Comparison of ENCODE assay signal across 14 cellular contexts in genomic region chr19:45854167-45854778, GRCh38. TPM values are rescaled to one million over a fixed set of nuclear protein-coding genes. Genes with fewer than 3 reads are reported as not detected.
DNase-seq lines count a peak whose midpoint lies in the region; ATAC-seq, FAIRE-seq and TF ChIP-seq lines count a peak whose summit lies in the region.
"Had no signal": no experiment of that assay in that cellular context is flagged by ENCODE, and none has a peak within 500 bp of the region (broad histone marks: within the 10 kb centered on the region; RNA-seq: fewer than 3 reads in every experiment).

No MANE protein-coding gene starts in this region.

- no peak overlapping the region for H3K4ac ChIP-seq in H1 (replicated peaks; ENCODE audit: insufficient read length, low read depth, low read length)

- H3K23me2 ChIP-seq in H1 (ENCODE audit: low read depth, low read length): no peaks in the 10 kb centered on the region

- no peaks in the 10 kb centered on the region for H3K27me3 ChIP-seq in H1 (replicated peaks in 1 of 4; ENCODE audit: control insufficient read depth in 3 of 4, extremely low read depth in 1 of 4, insufficient read depth in 3 of 4, low read length in 3 of 4)
- H3K27me3 ChIP-seq: SJSA1 had no signal

- POLR2A ChIA-PET in H1 (lab: Charles Lee; ENCODE audit: partially characterized antibody): interaction anchor here (0.7 to 3.8 kb wide), 6 partner anchors 9 to 168 kb away, joined by 3 to 19 read pairs (median 6); partner anchors contain the start of genes FOXA3, PGLYRP1 and SYMPK

- no peak for FAIRE-seq in H1 (lab: Jason Lieb, UNC)
- FAIRE-seq: GM12892 had no signal

- H3K79me2 ChIP-seq in H1 (ENCODE audit: control insufficient read depth in 1 of 2, insufficient read depth in 2 of 2, low read length in 2 of 2): peaks cover 0 to 32% of the 10 kb centered on the region in 2 experiments; a peak in 2 of 4 replicates

- 93% methylated on average over 15 of the region's 16 CpGs; no CpG with 5 or more reads in 1 of the 2 experiments for WGBS in H1 (ENCODE audit: extremely low coverage in 1 of 2, insufficient coverage in 1 of 2, insufficient read length in 1 of 2, insufficient replicate concordance in 2 of 2, low coverage in 1 of 2, low lambda C conversion rate in 2 of 2, missing lambda C conversion rate in 1 of 2), 2 experiments

- H2BK12ac ChIP-seq in H1 (ENCODE audit: low read depth, low read length): no peak overlapping the region

- no peak for TF ChIP-seq POLR2A in H1 (IDR thresholded peaks at IDR 0.05; ENCODE audit: control extremely low read depth in 1 of 2, low read depth in 2 of 2, low read length in 2 of 2)

- no peak overlapping the region for H2BK5ac ChIP-seq in H1 (ENCODE audit: low read depth, low read length)

- 0 out of 2 replicates have a peak, but pooled peaks cover 4% of the 10 kb centered on the region for H3K79me1 ChIP-seq in H1 (ENCODE audit: low read depth, low read length)

- peaks cover 30 to 58% of the 10 kb centered on the region in 2 donors for H3K36me3 Mint-ChIP-seq in stimulated activated naive B cell treated with anti-CD40 and anti-IgM and Interleukin-4, amounts not matched to agents 10 μg/mL and 1 μg/mL and 100 μg/mL, for 72 hours
- peaks cover 49% of the 10 kb centered on the region for H3K36me3 Mint-ChIP-seq in activated naive CD8-positive, alpha-beta T cell treated with anti-CD3 and anti-CD28 coated beads, Interleukin-2, amount 50 U/mL, for 24 hours (ENCODE audit: low read depth)

- no peak overlapping the region for H3K18ac ChIP-seq in H1 (ENCODE audit: extremely low read depth, low read length)

- H4K20me1 ChIP-seq in H1 (replicated peaks in 1 of 2; ENCODE audit: control insufficient read depth in 1 of 2, insufficient read depth in 2 of 2, low read length in 2 of 2): peaks cover 6 to 15% of the 10 kb centered on the region in 2 experiments

- no peak overlapping the region for H2AFZ ChIP-seq in H1 (ENCODE audit: low read length)

- no peak for ATAC-seq in stimulated activated naive B cell treated with anti-CD40 and anti-IgM and Interleukin-4, amounts not matched to agents 10 μg/mL and 1 μg/mL and 100 μg/mL, for 72 hours (replicated peaks)
- no peak for ATAC-seq in activated naive CD8-positive, alpha-beta T cell treated with anti-CD3 and anti-CD28 coated beads, Interleukin-2, amount 50 U/mL, for 24 hours

- TF ChIP-seq RAD21 in H1 (IDR thresholded peaks at IDR 0.05 in 1 of 2, conservative IDR thresholded peaks at IDR 0.05 in 1 of 2; ENCODE audit: low read depth in 2 of 2, low read length in 2 of 2): no peak

- no peak overlapping the region for H2BK15ac ChIP-seq in H1 (ENCODE audit: low read length)

- H3K27ac Mint-ChIP-seq in stimulated activated naive B cell treated with anti-CD40 and anti-IgM and Interleukin-4, amounts not matched to agents 10 μg/mL and 1 μg/mL and 100 μg/mL, for 72 hours: peak overlapping the region; percentile 42
- H3K27ac Mint-ChIP-seq in activated naive CD8-positive, alpha-beta T cell treated with anti-CD3 and anti-CD28 coated beads, Interleukin-2, amount 50 U/mL, for 24 hours: no peak overlapping the region
- H3K27ac Mint-ChIP-seq: HFFc6 had no signal

- CTCF ChIA-PET in H1 (lab: Charles Lee; ENCODE audit: partially characterized antibody): interaction anchor here (1.0 to 2.6 kb wide), 2 partner anchors 9 to 37 kb away, joined by 3 to 13 read pairs; partner anchors contain the start of gene SYMPK

- no peak overlapping the region for H2AK5ac ChIP-seq in H1 (ENCODE audit: low read depth, low read length)

- H4K8ac ChIP-seq in H1 (ENCODE audit: extremely low read depth, insufficient read depth, low read length): peak overlapping the region; percentile 18; the same call in 1 of the 2 replicates

- no peak overlapping the region for H3K9ac ChIP-seq in H1 (replicated peaks in 1 of 4; ENCODE audit: extremely low read depth in 1 of 4, low read depth in 3 of 4, low read length in 3 of 4)
- H3K9ac ChIP-seq: KMS-11 had no signal

- no peak for TF ChIP-seq EP300 in H1 (IDR thresholded peaks at IDR 0.05; ENCODE audit: borderline replicate concordance in 1 of 2, low read depth in 2 of 2, low read length in 2 of 2)

- TF ChIP-seq CTCF in H1 (IDR thresholded peaks at IDR 0.05; ENCODE audit: control extremely low read depth in 1 of 3, insufficient read depth in 1 of 3, low read depth in 1 of 3, low read length in 3 of 3): no peak

- H3K9me3 ChIP-seq in H1 (ENCODE audit: insufficient read depth in 2 of 2, low read depth in 1 of 2, low read length in 1 of 2): no peaks in the 10 kb centered on the region
- H3K9me3 ChIP-seq: SJSA1 had no signal

- no peak overlapping the region for H3K56ac ChIP-seq in H1 (replicated peaks; ENCODE audit: insufficient read length, low read depth, low read length)

- no peak overlapping the region for H4K91ac ChIP-seq in H1 (replicated peaks; ENCODE audit: insufficient read length, low read length)

- H3K4me2 ChIP-seq in H1 (ENCODE audit: insufficient read depth in 1 of 2, low read depth in 2 of 2, low read length in 2 of 2): no peak overlapping the region
- H3K4me2 ChIP-seq: KMS-11 had no signal

- H3K4me1 ChIP-seq in H1 (replicated peaks in 1 of 4; ENCODE audit: control insufficient read depth in 3 of 4, insufficient read depth in 4 of 4, low read length in 3 of 4): no peaks in the 10 kb centered on the region
- H3K4me1 ChIP-seq: SJSA1 had no signal

- no peak overlapping the region for H2BK20ac ChIP-seq in H1 (ENCODE audit: low read length)

- H3K4me1 Mint-ChIP-seq in stimulated activated naive B cell treated with anti-CD40 and anti-IgM and Interleukin-4, amounts not matched to agents 10 μg/mL and 1 μg/mL and 100 μg/mL, for 72 hours: peaks cover 6 to 23% of the 10 kb centered on the region in 2 donors
- peaks cover 3% of the 10 kb centered on the region for H3K4me1 Mint-ChIP-seq in activated naive CD8-positive, alpha-beta T cell treated with anti-CD3 and anti-CD28 coated beads, Interleukin-2, amount 50 U/mL, for 24 hours
- H3K4me1 Mint-ChIP-seq: CD14-positive monocyte had no signal

- H3K36me3 ChIP-seq in H1 (ENCODE audit: control insufficient read depth in 2 of 4, insufficient read depth in 4 of 4, low read length in 3 of 4): peaks cover 23 to 52% (median 38%) of the 10 kb centered on the region in 4 experiments

- no peaks in the 10 kb centered on the region for H3K9me3 Mint-ChIP-seq in stimulated activated naive B cell treated with anti-CD40 and anti-IgM and Interleukin-4, amounts not matched to agents 10 μg/mL and 1 μg/mL and 100 μg/mL, for 72 hours
- no peaks in the 10 kb centered on the region for H3K9me3 Mint-ChIP-seq in activated naive CD8-positive, alpha-beta T cell treated with anti-CD3 and anti-CD28 coated beads, Interleukin-2, amount 50 U/mL, for 24 hours
- H3K9me3 Mint-ChIP-seq: CD14-positive monocyte, HFFc6 had no signal

- H3K23ac ChIP-seq in H1 (ENCODE audit: insufficient read length): no peak overlapping the region

- no peak overlapping the region for H3K27ac ChIP-seq in H1 (ENCODE audit: low read depth, low read length)
- H3K27ac ChIP-seq: KMS-11, SJSA1 had no signal

- H3K4me3 ChIP-seq in H1 (ENCODE audit: extremely low read depth in 1 of 4, insufficient read depth in 2 of 4, low read depth in 3 of 4, low read length in 4 of 4): no peak overlapping the region
- H3K4me3 ChIP-seq: SJSA1 had no signal

- no peak overlapping the region for H4K5ac ChIP-seq in H1 (ENCODE audit: insufficient read length, low read depth, low read length)

- H3K14ac ChIP-seq in H1 (ENCODE audit: insufficient read length): no peak overlapping the region

- H3K27me3 Mint-ChIP-seq in stimulated activated naive B cell treated with anti-CD40 and anti-IgM and Interleukin-4, amounts not matched to agents 10 μg/mL and 1 μg/mL and 100 μg/mL, for 72 hours: no peaks in the 10 kb centered on the region
- no peaks in the 10 kb centered on the region for H3K27me3 Mint-ChIP-seq in activated naive CD8-positive, alpha-beta T cell treated with anti-CD3 and anti-CD28 coated beads, Interleukin-2, amount 50 U/mL, for 24 hours

- no peak overlapping the region for H2BK120ac ChIP-seq in H1 (replicated peaks; ENCODE audit: low read depth, low read length)

- no peak overlapping the region for H3K4me3 Mint-ChIP-seq in stimulated activated naive B cell treated with anti-CD40 and anti-IgM and Interleukin-4, amounts not matched to agents 10 μg/mL and 1 μg/mL and 100 μg/mL, for 72 hours
- no peak overlapping the region for H3K4me3 Mint-ChIP-seq in activated naive CD8-positive, alpha-beta T cell treated with anti-CD3 and anti-CD28 coated beads, Interleukin-2, amount 50 U/mL, for 24 hours
- H3K4me3 Mint-ChIP-seq: HFFc6 had no signal

- no peak for DNase-seq in H1 (ENCODE audit: low read depth in 1 of 2, low spot score in 2 of 2)
- no peak for DNase-seq in stimulated activated naive B cell treated with anti-CD40 and anti-IgM and Interleukin-4, amounts not matched to agents 10 μg/mL and 1 μg/mL and 100 μg/mL, for 72 hours
- no peak for DNase-seq in activated naive CD8-positive, alpha-beta T cell treated with anti-CD3 and anti-CD28 coated beads, Interleukin-2, amount 50 U/mL, for 24 hours
- DNase-seq in stimulated activated CD4-positive, alpha-beta T cell treated with anti-CD3 and anti-CD28 coated beads, Interleukin-4, amount 100 ng/mL, for 1 hour: no peak
- DNase-seq: GF-D8, GOT3, HFFc6, NCI-H146, NCI-H524 had no signal

RNA-seq across cellular contexts. Expression of gene SYMPK, which starts 8.7 kb away (rescaled TPM):
- 81.5 and 93.6 TPM in 2 replicates for total RNA-seq in H1 (2021; fragmentation: NEBNext Ultra II Directional; extraction: Animal tissue kit (Norgen Biotek cat#: 25700))
- polyA plus RNA-seq in H1 (2011; rRNA removed): 99.5 and 142 TPM in 2 replicates
- polyA plus RNA-seq in H1 (2011; cell fraction: cytosol; rRNA removed): 82.5 TPM
- 217 TPM for polyA plus RNA-seq in H1 (2011; cell fraction: nucleus; rRNA removed)
- 87.2 to 105 TPM (median 88.9 TPM) in 4 replicates for polyA plus RNA-seq in H1 (2012, experiment 1 of 2)
- polyA plus RNA-seq in H1 (2012, experiment 2 of 2): 66.3 TPM
- 57.3 TPM for polyA plus RNA-seq in H1 (2013, experiment 1 of 2)
- 50.3 TPM for polyA plus RNA-seq in H1 (2013, experiment 2 of 2)
- polyA minus RNA-seq in H1 (2011; rRNA and poly(A)+ RNA removed): 121 and 131 TPM in 2 replicates
- polyA minus RNA-seq in H1 (2011; cell fraction: cytosol; rRNA and poly(A)+ RNA removed): 65.9 TPM
- polyA minus RNA-seq in H1 (2011; cell fraction: nucleus; rRNA and poly(A)+ RNA removed): 67.6 TPM

RNA-seq across cellular contexts. Expression of gene FOXA3, which starts 9.9 kb away (rescaled TPM):
- 20.2 and 21.7 TPM in 2 replicates for total RNA-seq in H1 (2021; fragmentation: NEBNext Ultra II Directional; extraction: Animal tissue kit (Norgen Biotek cat#: 25700))
- polyA plus RNA-seq in H1 (2011; rRNA removed): 40.1 and 49.1 TPM in 2 replicates
- 30.1 TPM for polyA plus RNA-seq in H1 (2011; cell fraction: cytosol; rRNA removed)
- polyA plus RNA-seq in H1 (2011; cell fraction: nucleus; rRNA removed): 21.8 TPM
- 15.5 to 25.3 TPM (median 20.3 TPM) in 4 replicates for polyA plus RNA-seq in H1 (2012, experiment 1 of 2)
- polyA plus RNA-seq in H1 (2012, experiment 2 of 2): 27.4 TPM
- 12.7 TPM for polyA plus RNA-seq in H1 (2013, experiment 1 of 2)
- 12.4 TPM for polyA plus RNA-seq in H1 (2013, experiment 2 of 2)
- 32.3 and 37.8 TPM in 2 replicates for polyA minus RNA-seq in H1 (2011; rRNA and poly(A)+ RNA removed)
- 11.7 TPM for polyA minus RNA-seq in H1 (2011; cell fraction: cytosol; rRNA and poly(A)+ RNA removed)
- polyA minus RNA-seq in H1 (2011; cell fraction: nucleus; rRNA and poly(A)+ RNA removed): 12.9 TPM
- total RNA-seq: HFFc6, SJSA1 had no signal
- polyA plus RNA-seq: CD14-positive monocyte had no signal

RNA-seq across cellular contexts. Expression of gene IRF2BP1, which starts 31.7 kb away (rescaled TPM):
- total RNA-seq in H1 (2021; fragmentation: NEBNext Ultra II Directional; extraction: Animal tissue kit (Norgen Biotek cat#: 25700)): 24.4 and 25.3 TPM in 2 replicates
- polyA plus RNA-seq in H1 (2011; rRNA removed): 12.1 and 22.1 TPM in 2 replicates
- polyA plus RNA-seq in H1 (2011; cell fraction: cytosol; rRNA removed): 14.9 TPM
- polyA plus RNA-seq in H1 (2011; cell fraction: nucleus; rRNA removed): 16.2 TPM
- 9.9 to 15.9 TPM (median 13.9 TPM) in 4 replicates for polyA plus RNA-seq in H1 (2012, experiment 1 of 2)
- polyA plus RNA-seq in H1 (2012, experiment 2 of 2): 14.7 TPM
- 9.6 TPM for polyA plus RNA-seq in H1 (2013, experiment 1 of 2)
- polyA plus RNA-seq in H1 (2013, experiment 2 of 2): 8.2 TPM
- 4.6 and 5.9 TPM in 2 replicates for polyA minus RNA-seq in H1 (2011; rRNA and poly(A)+ RNA removed)
- 15.4 TPM for polyA minus RNA-seq in H1 (2011; cell fraction: cytosol; rRNA and poly(A)+ RNA removed)
- polyA minus RNA-seq in H1 (2011; cell fraction: nucleus; rRNA and poly(A)+ RNA removed): 19.1 TPM

RNA-seq across cellular contexts. Expression of gene RSPH6A, which starts 39.2 kb away (rescaled TPM):
- 0.19 and 0.25 TPM in 2 replicates for total RNA-seq in H1 (2021; fragmentation: NEBNext Ultra II Directional; extraction: Animal tissue kit (Norgen Biotek cat#: 25700))
- polyA plus RNA-seq in H1 (2011; rRNA removed): 0.05 TPM in 2 replicates
- polyA plus RNA-seq in H1 (2011; cell fraction: cytosol; rRNA removed): 0.05 TPM
- 0.43 TPM for polyA plus RNA-seq in H1 (2011; cell fraction: nucleus; rRNA removed)
- polyA plus RNA-seq in H1 (2012, experiment 1 of 2): 0.12 TPM in 1 of 4 replicates, not detected in the others
- polyA plus RNA-seq in H1 (2012, experiment 2 of 2): 0.09 TPM
- 0.08 TPM for polyA plus RNA-seq in H1 (2013, experiment 1 of 2)
- 0.06 TPM for polyA plus RNA-seq in H1 (2013, experiment 2 of 2)
- 0.22 and 0.35 TPM in 2 replicates for polyA minus RNA-seq in H1 (2011; rRNA and poly(A)+ RNA removed)
- not detected for polyA minus RNA-seq in H1 (2011; cell fraction: cytosol; rRNA and poly(A)+ RNA removed)
- polyA minus RNA-seq in H1 (2011; cell fraction: nucleus; rRNA and poly(A)+ RNA removed): 1.4 TPM
- total RNA-seq: M059J, SJSA1 had no signal
- polyA plus RNA-seq: CD14-positive monocyte had no signal

RNA-seq across cellular contexts. Expression of gene MYPOP, which starts 48.1 kb away (rescaled TPM):
- total RNA-seq in H1 (2021; fragmentation: NEBNext Ultra II Directional; extraction: Animal tissue kit (Norgen Biotek cat#: 25700)): 11.1 and 12.6 TPM in 2 replicates
- polyA plus RNA-seq in H1 (2011; rRNA removed): 3.2 and 5.8 TPM in 2 replicates
- polyA plus RNA-seq in H1 (2011; cell fraction: cytosol; rRNA removed): 2.2 TPM
- polyA plus RNA-seq in H1 (2011; cell fraction: nucleus; rRNA removed): 6.4 TPM
- 7.3 to 9.2 TPM (median 8.6 TPM) in 4 replicates for polyA plus RNA-seq in H1 (2012, experiment 1 of 2)
- 5.3 TPM for polyA plus RNA-seq in H1 (2012, experiment 2 of 2)
- polyA plus RNA-seq in H1 (2013, experiment 1 of 2): 10.5 TPM
- 10.1 TPM for polyA plus RNA-seq in H1 (2013, experiment 2 of 2)
- polyA minus RNA-seq in H1 (2011; rRNA and poly(A)+ RNA removed): 0.54 and 0.79 TPM in 2 replicates
- 2.7 TPM for polyA minus RNA-seq in H1 (2011; cell fraction: cytosol; rRNA and poly(A)+ RNA removed)
- 1.6 TPM for polyA minus RNA-seq in H1 (2011; cell fraction: nucleus; rRNA and poly(A)+ RNA removed)
